ENCODE assay signal across 9 cellular contexts in the genomic region with DNA sequence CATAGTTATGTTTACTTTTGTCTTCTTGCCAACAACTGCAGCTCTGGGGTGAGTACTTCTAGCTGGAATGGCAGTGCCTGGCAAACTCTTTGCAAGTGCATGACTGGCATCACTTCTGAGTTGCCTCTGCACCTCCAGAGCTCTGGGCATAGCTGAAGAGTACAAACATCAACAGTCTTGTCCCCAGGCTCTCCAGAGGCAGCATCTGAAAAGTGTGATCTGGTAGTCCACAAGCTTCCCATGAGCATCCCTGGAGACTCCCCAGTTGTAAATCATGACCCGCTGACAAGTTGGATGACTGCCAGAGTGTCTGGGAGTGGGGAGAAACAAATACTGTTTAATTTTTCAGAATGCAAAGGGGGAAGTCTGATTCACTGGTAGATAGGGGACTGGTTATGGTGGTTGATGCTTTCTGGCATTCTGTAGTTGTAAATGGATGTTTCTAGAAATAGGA.
DNase-seq lines count a peak whose midpoint lies in the region; ATAC-seq, FAIRE-seq and TF ChIP-seq lines count a peak whose summit lies in the region.
"Had no signal": no experiment of that assay in that cellular context is flagged by ENCODE, and none has a peak within 500 bp of the region (broad histone marks: within the 10 kb centered on the region; RNA-seq: fewer than 3 reads in every experiment).

No MANE protein-coding gene starts in this region.

- H4K20me1 ChIP-seq in GM23338 (replicated peaks; ENCODE audit: insufficient read depth) = no peaks in the 10 kb centered on the region; the same call in 1 of the 2 replicates
- H4K20me1 ChIP-seq in astrocyte (ENCODE audit: insufficient read depth, low read length) = no peaks in the 10 kb centered on the region

- no peaks in the 10 kb centered on the region for H3F3A ChIP-seq in GM23338 (replicated peaks; ENCODE audit: low read depth)

- no peaks in the 10 kb centered on the region for H3K9me3 ChIP-seq in astrocyte (ENCODE audit: insufficient read depth, low read depth, low read length)

- TF ChIP-seq POLR2A in GM12891 (IDR thresholded peaks at IDR 0.05; ENCODE audit: low read depth, low read length) = no peak

- H3K4me1 Mint-ChIP-seq in GM23338 (peaks cover 6% of the 10 kb centered on the region; the same call in 2 of the 3 replicates), astrocyte (ENCODE audit: low read depth, unreplicated experiment) (peaks cover 15% of the 10 kb centered on the region)

- FAIRE-seq in astrocyte (lab: Jason Lieb, UNC) = no peak
- FAIRE-seq in GM12891 (lab: Jason Lieb, UNC) = no peak

- H3K9ac ChIP-seq in astrocyte (ENCODE audit: low read length) = no peak overlapping the region

- no peak for DNase-seq in GM23338 (ENCODE audit: low spot score)
- DNase-seq in NCI-H2171 (lab: John Stamatoyannopoulos, UW) = peak; percentile 64
- DNase-seq in astrocyte (ENCODE audit: low read depth) = peak; percentile 36
- peak; percentile 37 for DNase-seq in myocyte (ENCODE audit: low read depth)
- no peak for DNase-seq in NCI-H774 (lab: John Stamatoyannopoulos, UW)
- no peak for DNase-seq in stimulated activated CD4-positive, alpha-beta T cell treated with anti-CD3 and anti-CD28 coated beads, Interleukin-4, amount 100 ng/mL, for 1 hour
- no peak for DNase-seq in GM12891 (ENCODE audit: insufficient read length, low spot score)
- DNase-seq: aorta had no signal

- H3K4me3 Mint-ChIP-seq in GM23338 (no peak overlapping the region), astrocyte (ENCODE audit: unreplicated experiment) (no peak overlapping the region)

- H3K4me2 ChIP-seq in GM23338 (no peak overlapping the region), astrocyte (ENCODE audit: low read length) (no peak overlapping the region)

- H3K27me3 Mint-ChIP-seq in GM23338 (ENCODE audit: insufficient read depth, low read depth, poor library complexity) (peaks cover 6% of the 10 kb centered on the region), astrocyte (ENCODE audit: low read depth, unreplicated experiment) (peaks cover 17% of the 10 kb centered on the region)

- H3K9me3 Mint-ChIP-seq in GM23338 (peaks cover 3% of the 10 kb centered on the region; the same call in 2 of the 3 replicates), astrocyte (ENCODE audit: unreplicated experiment) (no peaks in the 10 kb centered on the region)

- H2AFZ ChIP-seq in GM23338 (peak overlapping the region; percentile 90; the same call in 1 of the 2 replicates), astrocyte (ENCODE audit: low read depth, low read length) (no peak overlapping the region)

- no peaks in the 10 kb centered on the region for H3K9me2 ChIP-seq in GM23338 (ENCODE audit: insufficient read depth)

- H3K4me1 ChIP-seq in GM23338 (ENCODE audit: insufficient read depth) (peaks cover 8% of the 10 kb centered on the region; the same call in 1 of the 2 replicates), astrocyte (ENCODE audit: insufficient read depth, low read length) (no peaks in the 10 kb centered on the region)

- H3K36me3 ChIP-seq in GM23338 (ENCODE audit: insufficient read depth) (no peaks in the 10 kb centered on the region), astrocyte (ENCODE audit: insufficient read depth, low read length) (no peaks in the 10 kb centered on the region)

- H3K27ac Mint-ChIP-seq in GM23338 (no peak overlapping the region), astrocyte (ENCODE audit: unreplicated experiment) (no peak overlapping the region)

- no peaks in the 10 kb centered on the region for H3K79me2 ChIP-seq in GM23338 (replicated peaks; ENCODE audit: insufficient read depth)
- H3K79me2 ChIP-seq in astrocyte (ENCODE audit: insufficient read depth, low read length) = no peaks in the 10 kb centered on the region

- H3K36me3 Mint-ChIP-seq in GM23338 (ENCODE audit: low read depth) = no peaks in the 10 kb centered on the region
- H3K36me3 Mint-ChIP-seq in astrocyte (ENCODE audit: low read depth, unreplicated experiment) = no peaks in the 10 kb centered on the region

- TF ChIP-seq CTCF in GM23338 (conservative IDR thresholded peaks at IDR 0.05; ENCODE audit: low read depth in 2 of 2) (no peak), astrocyte (IDR thresholded peaks at IDR 0.05; ENCODE audit: insufficient read depth, low read depth, low read length) (no peak)

- H3K27ac ChIP-seq in GM23338 (ENCODE audit: low read depth) (no peak overlapping the region), astrocyte (ENCODE audit: low read depth, low read length) (no peak overlapping the region)

- no peak for ATAC-seq in GM23338
- ATAC-seq in HG02759 (IDR thresholded peaks at IDR 0.05; ENCODE audit: unreplicated experiment) = no peak

- H3K4me3 ChIP-seq in GM23338 = no peak overlapping the region
- H3K4me3 ChIP-seq in astrocyte (ENCODE audit: insufficient read depth, low read depth, low read length) = no peak overlapping the region

- H3K27me3 ChIP-seq in GM23338 (ENCODE audit: insufficient read depth) (no peaks in the 10 kb centered on the region), astrocyte (ENCODE audit: insufficient read depth, low read length) (peaks cover 15% of the 10 kb centered on the region)

TF ChIP-seq in GM23338, 12 proteins besides CTCF, POLR2A, EP300 and RAD21 (continues in another document):
- TF ChIP-seq POLR2AphosphoS5 (IDR thresholded peaks at IDR 0.05; ENCODE audit: low read depth) (no peak), STAT1 (IDR thresholded peaks at IDR 0.05; ENCODE audit: unreplicated experiment) (no peak), CREB1 (CRISPR knock-in tag; IDR thresholded peaks at IDR 0.05; ENCODE audit: low read depth) (no peak), ZNF114 (CRISPR knock-in tag; IDR thresholded peaks at IDR 0.05) (no peak), EZH2 (IDR thresholded peaks at IDR 0.05; ENCODE audit: low read depth, unreplicated experiment) (no peak), EZH2phosphoT487 (IDR thresholded peaks at IDR 0.05; ENCODE audit: unreplicated experiment) (no peak), ZNF331 (CRISPR knock-in tag; IDR thresholded peaks at IDR 0.05; ENCODE audit: low read depth) (no peak), JUNB (IDR thresholded peaks at IDR 0.05; ENCODE audit: unreplicated experiment) (no peak)
- TF ChIP-seq, protein P1, sequence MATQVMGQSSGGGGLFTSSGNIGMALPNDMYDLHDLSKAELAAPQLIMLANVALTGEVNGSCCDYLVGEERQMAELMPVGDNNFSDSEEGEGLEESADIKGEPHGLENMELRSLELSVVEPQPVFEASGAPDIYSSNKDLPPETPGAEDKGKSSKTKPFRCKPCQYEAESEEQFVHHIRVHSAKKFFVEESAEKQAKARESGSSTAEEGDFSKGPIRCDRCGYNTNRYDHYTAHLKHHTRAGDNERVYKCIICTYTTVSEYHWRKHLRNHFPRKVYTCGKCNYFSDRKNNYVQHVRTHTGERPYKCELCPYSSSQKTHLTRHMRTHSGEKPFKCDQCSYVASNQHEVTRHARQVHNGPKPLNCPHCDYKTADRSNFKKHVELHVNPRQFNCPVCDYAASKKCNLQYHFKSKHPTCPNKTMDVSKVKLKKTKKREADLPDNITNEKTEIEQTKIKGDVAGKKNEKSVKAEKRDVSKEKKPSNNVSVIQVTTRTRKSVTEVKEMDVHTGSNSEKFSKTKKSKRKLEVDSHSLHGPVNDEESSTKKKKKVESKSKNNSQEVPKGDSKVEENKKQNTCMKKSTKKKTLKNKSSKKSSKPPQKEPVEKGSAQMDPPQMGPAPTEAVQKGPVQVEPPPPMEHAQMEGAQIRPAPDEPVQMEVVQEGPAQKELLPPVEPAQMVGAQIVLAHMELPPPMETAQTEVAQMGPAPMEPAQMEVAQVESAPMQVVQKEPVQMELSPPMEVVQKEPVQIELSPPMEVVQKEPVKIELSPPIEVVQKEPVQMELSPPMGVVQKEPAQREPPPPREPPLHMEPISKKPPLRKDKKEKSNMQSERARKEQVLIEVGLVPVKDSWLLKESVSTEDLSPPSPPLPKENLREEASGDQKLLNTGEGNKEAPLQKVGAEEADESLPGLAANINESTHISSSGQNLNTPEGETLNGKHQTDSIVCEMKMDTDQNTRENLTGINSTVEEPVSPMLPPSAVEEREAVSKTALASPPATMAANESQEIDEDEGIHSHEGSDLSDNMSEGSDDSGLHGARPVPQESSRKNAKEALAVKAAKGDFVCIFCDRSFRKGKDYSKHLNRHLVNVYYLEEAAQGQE (IDR thresholded peaks at IDR 0.05; ENCODE audit: unreplicated experiment) = no peak

TF ChIP-seq in GM12891, 5 proteins besides CTCF, POLR2A, EP300 and RAD21:
- TF ChIP-seq SPI1 (IDR thresholded peaks at IDR 0.05; ENCODE audit: low read depth, low read length) = no peak
- no peak for TF ChIP-seq POLR2AphosphoS5 (IDR thresholded peaks at IDR 0.05; ENCODE audit: low read depth, low read length)
- TF ChIP-seq PAX5 (IDR thresholded peaks at IDR 0.05; ENCODE audit: insufficient read depth, low read length, severe bottlenecking) = no peak
- no peak for TF ChIP-seq POU2F2 (IDR thresholded peaks at IDR 0.05; ENCODE audit: low read depth, low read length)
- TF ChIP-seq TAF1 (IDR thresholded peaks at IDR 0.05; ENCODE audit: low read depth, low read length) = no peak

Comparison
In these comparisons a context has a peak if more than half of its experiments do, and no peak if none do; other contexts are left out.
1. DNase-seq: peak in NCI-H2171 (single experiment), astrocyte (single experiment) and myocyte (single experiment); none in GM23338 (single experiment), NCI-H774 (single experiment), stimulated activated CD4-positive, alpha-beta T cell treated with anti-CD3 and anti-CD28 coated beads, Interleukin-4, amount 100 ng/mL, for 1 hour (single experiment) and GM12891 (single experiment).